19 cellular contexts compared by ENCODE assay signal in genomic region chr7:81267508-81267907, GRCh38.
A peak's percentile ranks its signal among the peaks of the same experiment; 100 is the strongest.
DNase-seq lines count a peak whose midpoint lies in the region; ATAC-seq and TF ChIP-seq lines count a peak whose summit lies in the region.
"Had no signal": no experiment of that assay in that cellular context is flagged by ENCODE, and none has a peak within 500 bp of the region (broad histone marks: within the 10 kb centered on the region; RNA-seq: fewer than 3 reads in every experiment).

No MANE protein-coding gene starts in this region.

- no peak overlapping the region for H3K27ac ChIP-seq in OCI-LY7 (ENCODE audit: low read depth, low read length, poor library complexity, severe bottlenecking)
- H3K27ac ChIP-seq in aorta (ENCODE audit: low read depth in 1 of 2, low read length in 2 of 2) = no peak overlapping the region
- no peak overlapping the region for H3K27ac ChIP-seq in esophagus squamous epithelium
- H3K27ac ChIP-seq: cardiac muscle cell, heart right ventricle had no signal

- WGBS in aorta, 2 donors = 63 to 65% methylated on average over 2 of the region's 2 CpGs
- WGBS in esophagus squamous epithelium, 2 donors = 28 to 36% methylated on average over 2 of the region's 2 CpGs

- POLR2A ChIA-PET in OCI-LY7 (lab: Charles Lee) = no interaction called here

- no peak overlapping the region for H3K4me3 ChIP-seq in OCI-LY7 (ENCODE audit: low read depth, low read length, poor library complexity, severe bottlenecking)
- H3K4me3 ChIP-seq in aorta (ENCODE audit: low read length in 2 of 2) = no peak overlapping the region
- H3K4me3 ChIP-seq in esophagus squamous epithelium = no peak overlapping the region
- H3K4me3 ChIP-seq: cardiac muscle cell, heart right ventricle had no signal

- H3K9me3 Mint-ChIP-seq in Calu3 (ENCODE audit: low read depth, unreplicated experiment) = peaks cover 2% of the 10 kb centered on the region
- H3K9me3 Mint-ChIP-seq: HFFc6 had no signal

- H3K36me3 ChIP-seq in OCI-LY7 (ENCODE audit: insufficient read depth, low read length) = no peaks in the 10 kb centered on the region
- no peaks in the 10 kb centered on the region for H3K36me3 ChIP-seq in aorta (ENCODE audit: control insufficient read depth in 1 of 2, insufficient read depth in 2 of 2, low read length in 1 of 2)
- no peaks in the 10 kb centered on the region for H3K36me3 ChIP-seq in esophagus squamous epithelium
- H3K36me3 ChIP-seq: cardiac muscle cell, heart right ventricle had no signal

- no peak for TF ChIP-seq POLR2A in esophagus squamous epithelium (IDR thresholded peaks at IDR 0.05)

- no peaks in the 10 kb centered on the region for H3K4me1 Mint-ChIP-seq in Calu3 (ENCODE audit: low read depth, unreplicated experiment)
- H3K4me1 Mint-ChIP-seq: naive thymus-derived CD4-positive, alpha-beta T cell; stimulated activated naive CD8-positive, alpha-beta T cell treated with anti-CD3 and anti-CD28 coated beads, Interleukin-15, amount 100 ng/mL, for 72 hours had no signal

- H3K4me3 Mint-ChIP-seq in Calu3 (ENCODE audit: low read depth, unreplicated experiment) = no peak overlapping the region
- H3K4me3 Mint-ChIP-seq: CD4-positive, alpha-beta T cell; HFFc6; naive thymus-derived CD4-positive, alpha-beta T cell; stimulated activated naive CD8-positive, alpha-beta T cell treated with anti-CD3 and anti-CD28 coated beads, Interleukin-15, amount 100 ng/mL, for 72 hours had no signal

- intact Hi-C loops in Calu3 (cut with micrococcal nuclease; ENCODE audit: unreplicated experiment) (no loop called here), OCI-LY7 (cut with micrococcal nuclease; ENCODE audit: unreplicated experiment) (no loop called here), aorta (cut with DNase I) (no loop called here), esophagus squamous epithelium (cut with DNase I) (no loop called here)

- H3K9me3 ChIP-seq in OCI-LY7 (ENCODE audit: low read length) (no peaks in the 10 kb centered on the region), aorta (ENCODE audit: control insufficient read depth, low read length) (no peaks in the 10 kb centered on the region), esophagus squamous epithelium (peaks cover 0 to 4% (median 0%) of the 10 kb centered on the region in 3 donors)

- no peak overlapping the region for H3K27ac Mint-ChIP-seq in Calu3 (ENCODE audit: unreplicated experiment)
- H3K27ac Mint-ChIP-seq: CD4-positive, alpha-beta T cell; HFFc6; naive thymus-derived CD4-positive, alpha-beta T cell; stimulated activated naive CD8-positive, alpha-beta T cell treated with anti-CD3 and anti-CD28 coated beads, Interleukin-15, amount 100 ng/mL, for 72 hours had no signal

- H3K36me3 Mint-ChIP-seq in Calu3 (ENCODE audit: insufficient read depth, unreplicated experiment) = no peaks in the 10 kb centered on the region
- H3K36me3 Mint-ChIP-seq: naive thymus-derived CD4-positive, alpha-beta T cell had no signal

- no peaks in the 10 kb centered on the region for H3K9me2 ChIP-seq in OCI-LY7 (ENCODE audit: insufficient read depth, low read length)

- H3K27me3 ChIP-seq in aorta (ENCODE audit: control insufficient read depth in 1 of 2, insufficient read depth in 2 of 2, low read length in 1 of 2) (no peaks in the 10 kb centered on the region), esophagus squamous epithelium (no peaks in the 10 kb centered on the region)
- H3K27me3 ChIP-seq: cardiac muscle cell, heart right ventricle had no signal

- CTCF ChIA-PET in Calu3 (lab: Charles Lee) (no interaction called here), OCI-LY7 (lab: Charles Lee; ENCODE audit: unreplicated experiment) (no interaction called here)

- BruUV-seq in Calu3 (replicated peaks; lab: Mats Ljungman, UMichigan) = no TSS peak
- no TSS peak for BruUV-seq in OCI-LY7 (replicated peaks; lab: Mats Ljungman, UMichigan)

- no peak overlapping the region for H3K4me2 ChIP-seq in OCI-LY7 (ENCODE audit: low read length)

- H3K79me2 ChIP-seq in OCI-LY7 (ENCODE audit: insufficient read depth, low read depth, low read length) = no peaks in the 10 kb centered on the region

- H3K4me1 ChIP-seq in OCI-LY7 (ENCODE audit: insufficient read depth, low read length, poor library complexity, severe bottlenecking) (no peaks in the 10 kb centered on the region), aorta (ENCODE audit: control insufficient read depth in 1 of 2, insufficient read depth in 2 of 2, low read length in 2 of 2) (no peaks in the 10 kb centered on the region), esophagus squamous epithelium (no peaks in the 10 kb centered on the region)
- H3K4me1 ChIP-seq: heart right ventricle had no signal

- no peaks in the 10 kb centered on the region for H4K20me1 ChIP-seq in OCI-LY7 (ENCODE audit: insufficient read depth, low read length)

- no peak overlapping the region for H2AFZ ChIP-seq in OCI-LY7 (ENCODE audit: low read length)

- ATAC-seq in aorta (ENCODE audit: low FRiP score) = no peak
- ATAC-seq: heart right ventricle; left colon; naive thymus-derived CD4-positive, alpha-beta T cell; right cardiac atrium; stimulated activated naive CD8-positive, alpha-beta T cell treated with anti-CD3 and anti-CD28 coated beads, Interleukin-15, amount 100 ng/mL, for 72 hours had no signal

- TF ChIP-seq CTCF in Calu3 (IDR thresholded peaks at IDR 0.05; ENCODE audit: unreplicated experiment) (no peak), OCI-LY7 (conservative IDR thresholded peaks at IDR 0.05; ENCODE audit: low read length) (no peak), esophagus squamous epithelium (IDR thresholded peaks at IDR 0.05) (peak in 1 of 6 experiments; percentile 32)

- DNase-seq in Calu3 (peak; percentile 7), LHCN-M2 (ENCODE audit: low read depth) (peak; percentile 53), amniotic epithelial cell (ENCODE audit: low read depth) (peak; percentile 52), kidney tubule cell (ENCODE audit: low spot score) (peak; percentile 80), OCI-LY7 (ENCODE audit: low spot score) (no peak), aorta (no peak), esophagus squamous epithelium (lab: John Stamatoyannopoulos, UW) (no peak)
- no peak for DNase-seq in activated CD4-positive, alpha-beta T cell treated with anti-CD3 and anti-CD28 coated beads, Interleukin-2, amount 50 U/mL, for 48 hours
- DNase-seq: activated gamma-delta T cell treated with Interleukin-2 at 50 U/mL for 16 hours; CD4-positive, alpha-beta T cell; heart right ventricle; HFFc6; left colon; MV-4-11; naive thymus-derived CD4-positive, alpha-beta T cell; NCI-H526; right cardiac atrium; stimulated activated naive CD8-positive, alpha-beta T cell treated with anti-CD3 and anti-CD28 coated beads, Interleukin-15, amount 100 ng/mL, for 72 hours had no signal

- H3K27me3 Mint-ChIP-seq in Calu3 (ENCODE audit: unreplicated experiment) = no peaks in the 10 kb centered on the region
- H3K27me3 Mint-ChIP-seq: CD4-positive, alpha-beta T cell; naive thymus-derived CD4-positive, alpha-beta T cell; stimulated activated naive CD8-positive, alpha-beta T cell treated with anti-CD3 and anti-CD28 coated beads, Interleukin-15, amount 100 ng/mL, for 72 hours had no signal

Comparison
In these comparisons a context has a peak if more than half of its experiments do, and no peak if none do; other contexts are left out.
1. DNase-seq: peak in Calu3 (single experiment), LHCN-M2 (single experiment), amniotic epithelial cell (single experiment) and kidney tubule cell (single experiment); none in activated CD4-positive, alpha-beta T cell treated with anti-CD3 and anti-CD28 coated beads, Interleukin-2, amount 50 U/mL, for 48 hours (0 of 2), OCI-LY7 (single experiment), aorta (0 of 2) and esophagus squamous epithelium (single experiment).